ENCODE assay signal across 17 cellular contexts in the genomic region with DNA sequence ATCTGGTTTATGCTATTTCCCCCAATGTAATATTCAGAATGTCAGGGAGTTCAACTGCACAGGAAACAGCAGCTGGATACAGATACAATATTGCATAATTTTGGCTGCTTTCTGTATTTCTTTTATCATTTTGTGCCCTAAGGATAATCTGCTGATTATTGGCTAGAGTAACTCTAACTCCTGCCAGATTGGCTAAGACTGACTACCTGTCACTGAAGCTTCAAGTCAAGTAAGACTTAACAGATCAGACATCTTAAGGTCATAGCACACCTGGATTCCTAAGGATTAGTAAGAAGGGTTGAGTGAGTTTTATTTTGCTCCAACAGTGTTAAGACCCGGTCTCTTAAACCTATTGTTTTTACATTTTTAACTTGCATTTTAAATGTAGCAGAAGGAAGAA.
"Had no signal": no experiment of that assay in that cellular context is flagged by ENCODE, and none has a peak within 500 bp of the region (broad histone marks: within the 10 kb centered on the region; RNA-seq: fewer than 3 reads in every experiment).

No MANE protein-coding gene starts in this region.

- H3K4me1 ChIP-seq: left lung had no signal

- H3K9me3 ChIP-seq: left lung had no signal

- H3K27ac Mint-ChIP-seq: naive B cell, type B pancreatic cell had no signal

- DNase-seq: amniotic stem cell; hippocampal formation; kidney; left lung; mammary epithelial cell; naive B cell; nucleus accumbens; posterior cingulate gyrus; right cardiac atrium; stimulated activated CD4-positive, alpha-beta T cell treated with anti-CD3 and anti-CD28 coated beads, Interleukin-15, amount 100 ng/mL, for 24 hours; stimulated activated CD4-positive, alpha-beta T cell treated with anti-CD3 and anti-CD28 coated beads, Interleukin-4, amount 100 ng/mL, for 24 hours; stimulated activated naive CD4-positive, alpha-beta T cell treated with Interleukin-2 at 50 U/mL for 16 hours; T-helper 9 cell had no signal

- H3K27ac ChIP-seq: left lung, skin epidermis had no signal

- H3K27me3 ChIP-seq: left lung had no signal

- H3K36me3 Mint-ChIP-seq: naive B cell, type B pancreatic cell had no signal

- H3K4me1 Mint-ChIP-seq: naive B cell had no signal

- H3K4me3 Mint-ChIP-seq: naive B cell, type B pancreatic cell had no signal

- H3K27me3 Mint-ChIP-seq: type B pancreatic cell had no signal

- H3K4me3 ChIP-seq: left lung, skin epidermis had no signal

- ATAC-seq: activated CD4-positive, CD25-positive, alpha-beta regulatory T cell treated with anti-CD3 and anti-CD28 coated beads, Interleukin-2, amount 50 U/mL, for 24 hours; left lung; right cardiac atrium had no signal

- H3K36me3 ChIP-seq: left lung had no signal

- H3K9me3 Mint-ChIP-seq: type B pancreatic cell had no signal

- FAIRE-seq: colon, kidney had no signal
